ENCODE assay signal across 15 cellular contexts in genomic region chr5:126521130-126521529, GRCh38.
DNase-seq lines count a peak whose midpoint lies in the region.
"Had no signal": no experiment of that assay in that cellular context is flagged by ENCODE, and none has a peak within 500 bp of the region (broad histone marks: within the 10 kb centered on the region; RNA-seq: fewer than 3 reads in every experiment).

No MANE protein-coding gene starts in this region.

- no peak overlapping the region for H2BK120ac ChIP-seq in mesenchymal stem cell (ENCODE audit: low read depth, low read length)

- H3K27ac ChIP-seq in caudate nucleus (ENCODE audit: low read depth, low read length), result peak overlapping the region; percentile 65
- no peak overlapping the region for H3K27ac ChIP-seq in mesenchymal stem cell (ENCODE audit: low read length, poor library complexity, severe bottlenecking)
- peak overlapping the region; percentile 4 for H3K27ac ChIP-seq in thymus (ENCODE audit: low read depth)
- no peak overlapping the region for H3K27ac ChIP-seq in substantia nigra (ENCODE audit: low read depth, low read length, poor library complexity, severe bottlenecking)
- H3K27ac ChIP-seq: A549, C4-2B, GM23248 had no signal

- peak overlapping the region; percentile 44 for H4K91ac ChIP-seq in mesenchymal stem cell (ENCODE audit: low read length)

- peak; percentile 21 for DNase-seq in NCI-H69 (lab: John Stamatoyannopoulos, UW)
- no peak for DNase-seq in caudate nucleus (lab: John Stamatoyannopoulos, UW)
- DNase-seq in mesenchymal stem cell, result no peak
- DNase-seq in substantia nigra (lab: John Stamatoyannopoulos, UW), result no peak
- no peak for DNase-seq in NCI-H1105 treated with DMSO at 0.1 percent for 48 hours (lab: John Stamatoyannopoulos, UW)
- no peak for DNase-seq in anterior cingulate cortex (lab: John Stamatoyannopoulos, UW)
- DNase-seq in SIG-M5 treated with dmso at 0.1 percent for 504 hours (lab: John Stamatoyannopoulos, UW; ENCODE audit: unreplicated experiment), result no peak
- DNase-seq: COR-L47, GM23248, NCI-H1417 treated with DMSO at 0.1 percent for 48 hours, NCI-H2029, NCI-H524 treated with DMSO at 0.1 percent for 48 hours had no signal

- peaks cover 4% of the 10 kb centered on the region for H3K4me1 ChIP-seq in mesenchymal stem cell (ENCODE audit: control insufficient read depth, insufficient read depth, low read depth, low read length)
- no peaks in the 10 kb centered on the region for H3K4me1 ChIP-seq in thymus (ENCODE audit: control insufficient read depth, insufficient read depth, low read length)
- H3K4me1 ChIP-seq: A549 had no signal

- H3K4me2 ChIP-seq in mesenchymal stem cell (ENCODE audit: low read length, poor library complexity, severe bottlenecking), result no peak overlapping the region
- H3K4me2 ChIP-seq: A549 had no signal

- H2BK12ac ChIP-seq in mesenchymal stem cell (ENCODE audit: low read length in 2 of 2), result no peak overlapping the region

- H3K23ac ChIP-seq in mesenchymal stem cell (ENCODE audit: low read length in 2 of 2), result no peak overlapping the region

- peak overlapping the region; percentile 19 for H4K8ac ChIP-seq in mesenchymal stem cell (ENCODE audit: low read length)

- no peak overlapping the region for H3K9ac ChIP-seq in mesenchymal stem cell (ENCODE audit: low read length)
- H3K9ac ChIP-seq: GM23248 had no signal

- H3K36me3 ChIP-seq in mesenchymal stem cell (ENCODE audit: control insufficient read depth in 1 of 2, insufficient read depth in 2 of 2, low read depth in 1 of 2, low read length in 2 of 2) (no peaks in the 10 kb centered on the region), thymus (ENCODE audit: control insufficient read depth, insufficient read depth) (no peaks in the 10 kb centered on the region)

- H3K9me3 ChIP-seq in mesenchymal stem cell (ENCODE audit: control insufficient read depth, low read length), result no peaks in the 10 kb centered on the region
- no peaks in the 10 kb centered on the region for H3K9me3 ChIP-seq in thymus (ENCODE audit: control insufficient read depth)
- H3K9me3 ChIP-seq: A549 had no signal

- peak overlapping the region; percentile 26 for H2BK15ac ChIP-seq in mesenchymal stem cell (ENCODE audit: low read depth, poor library complexity, severe bottlenecking)

- H3K27me3 ChIP-seq in mesenchymal stem cell (ENCODE audit: control insufficient read depth in 1 of 2, insufficient read depth in 1 of 2, low read length in 2 of 2) (no peaks in the 10 kb centered on the region), thymus (ENCODE audit: control insufficient read depth, insufficient read depth) (no peaks in the 10 kb centered on the region)

- peak overlapping the region; percentile 38 to 88 for H3K4ac ChIP-seq in mesenchymal stem cell (ENCODE audit: low read depth in 1 of 2, low read length in 2 of 2)

- no peak overlapping the region for H2AFZ ChIP-seq in mesenchymal stem cell (ENCODE audit: low read depth, low read length)
- H2AFZ ChIP-seq: GM23248 had no signal

- no peak overlapping the region for H2BK5ac ChIP-seq in mesenchymal stem cell (ENCODE audit: low read depth, low read length, poor library complexity, severe bottlenecking)

- no peak overlapping the region for H2AK5ac ChIP-seq in mesenchymal stem cell (ENCODE audit: low read length, severe bottlenecking)

- H3K79me1 ChIP-seq in mesenchymal stem cell (replicated peaks; ENCODE audit: low read length, poor library complexity, severe bottlenecking), result no peaks in the 10 kb centered on the region

- peak overlapping the region; percentile 31 to 58 for H3K18ac ChIP-seq in mesenchymal stem cell (ENCODE audit: low read depth in 1 of 2, low read length in 2 of 2)

- no peak overlapping the region for H3K14ac ChIP-seq in mesenchymal stem cell (ENCODE audit: low read length in 2 of 2)

- H3K4me3 ChIP-seq in mesenchymal stem cell (ENCODE audit: insufficient read depth in 1 of 2, low read depth in 1 of 2, low read length in 2 of 2), result no peak overlapping the region
- no peak overlapping the region for H3K4me3 ChIP-seq in thymus (ENCODE audit: low read length)
- H3K4me3 ChIP-seq: A549, GM23248 had no signal

Comparison
In these comparisons a context has a peak if more than half of its experiments do, and no peak if none do; other contexts are left out.
1. H3K27ac ChIP-seq: peak in caudate nucleus (single experiment) and thymus (single experiment); none in mesenchymal stem cell (single experiment) and substantia nigra (single experiment).